In the genomic region with DNA sequence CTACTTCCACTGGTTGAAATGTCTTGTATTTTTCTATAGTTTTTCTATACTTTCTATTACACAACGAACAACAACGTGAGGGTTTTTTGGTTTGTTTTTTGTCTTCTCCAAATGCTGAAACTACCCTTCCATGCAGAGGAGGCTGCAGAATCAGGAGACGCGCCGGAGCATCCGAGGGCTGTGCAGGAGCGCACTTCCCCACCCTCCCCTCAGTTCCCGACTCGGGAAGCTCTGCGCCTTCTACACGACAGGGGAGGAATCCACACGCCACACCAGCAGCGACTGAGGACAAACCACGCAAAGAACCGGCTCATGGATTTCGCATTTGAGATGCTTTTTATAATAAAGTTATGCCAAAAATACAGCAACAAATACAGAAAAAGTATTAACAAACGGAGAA, we compare ENCODE assay signal across 17 cellular contexts. TPM values are rescaled to one million over a fixed set of nuclear protein-coding genes. Genes with fewer than 3 reads are reported as not detected.
DNase-seq lines count a peak whose midpoint lies in the region; ATAC-seq and TF ChIP-seq lines count a peak whose summit lies in the region.
"Had no signal": no experiment of that assay in that cellular context is flagged by ENCODE, and none has a peak within 500 bp of the region (broad histone marks: within the 10 kb centered on the region; RNA-seq: fewer than 3 reads in every experiment).

No MANE protein-coding gene starts in this region.

- no peaks in the 10 kb centered on the region for H3K9me3 Mint-ChIP-seq in CD8-positive, alpha-beta memory T cell
- H3K9me3 Mint-ChIP-seq in activated T-helper 1 cell treated with anti-CD3 and anti-CD28 coated beads, Interleukin-12 subunit alpha, Interleukin-12 subunit beta, Interleukin-2, Interleukin-4 antibody, amounts not matched to agents 30 ng/mL and 10 ng/mL and 1 ng/mL, durations not matched to agents 14 hours and 24 hours and 36 hours: no peaks in the 10 kb centered on the region
- H3K9me3 Mint-ChIP-seq in memory B cell (no peaks in the 10 kb centered on the region), progenitor cell of endocrine pancreas (ENCODE audit: low read depth) (no peaks in the 10 kb centered on the region)
- no peaks in the 10 kb centered on the region for H3K9me3 Mint-ChIP-seq in stimulated activated memory B cell treated with anti-CD40 and anti-IgM and Interleukin-4, amounts not matched to agents 10 μg/mL and 1 μg/mL and 100 μg/mL, for 72 hours

- no peaks in the 10 kb centered on the region for H3K27me3 ChIP-seq in CD8-positive, alpha-beta memory T cell (ENCODE audit: insufficient read depth, low read length, poor library complexity, severe bottlenecking)
- H3K27me3 ChIP-seq: SJSA1 had no signal

- peaks cover 12 to 70% (median 19%) of the 10 kb centered on the region in 3 donors for H3K36me3 Mint-ChIP-seq in CD8-positive, alpha-beta memory T cell
- H3K36me3 Mint-ChIP-seq in activated T-helper 1 cell treated with anti-CD3 and anti-CD28 coated beads, Interleukin-12 subunit alpha, Interleukin-12 subunit beta, Interleukin-2, Interleukin-4 antibody, amounts not matched to agents 30 ng/mL and 10 ng/mL and 1 ng/mL, durations not matched to agents 14 hours and 24 hours and 36 hours (ENCODE audit: low read depth): peaks cover 47% of the 10 kb centered on the region
- H3K36me3 Mint-ChIP-seq in memory B cell: peaks cover 28% of the 10 kb centered on the region
- H3K36me3 Mint-ChIP-seq in stimulated activated memory B cell treated with anti-CD40 and anti-IgM and Interleukin-4, amounts not matched to agents 10 μg/mL and 1 μg/mL and 100 μg/mL, for 72 hours: peaks cover 74% of the 10 kb centered on the region
- peaks cover 26% of the 10 kb centered on the region for H3K36me3 Mint-ChIP-seq in progenitor cell of endocrine pancreas (ENCODE audit: insufficient read depth)

- DNase-seq in CD8-positive, alpha-beta memory T cell: no peak
- no peak for DNase-seq in activated T-helper 1 cell treated with anti-CD3 and anti-CD28 coated beads, Interleukin-12 subunit alpha, Interleukin-12 subunit beta, Interleukin-2, Interleukin-4 antibody, amounts not matched to agents 30 ng/mL and 10 ng/mL and 1 ng/mL, durations not matched to agents 14 hours and 24 hours and 36 hours (ENCODE audit: low spot score)
- DNase-seq in memory B cell (ENCODE audit: low spot score in 2 of 2) (no peak), progenitor cell of endocrine pancreas (ENCODE audit: low spot score, unreplicated experiment) (no peak), SIG-M5 (lab: John Stamatoyannopoulos, UW) (no peak)
- DNase-seq: ACHN, DND-41, GDM1, GOT3, KBM-7, NCI-H1436, NCI-H2029, NCI-H748 treated with DMSO at 0.1 percent for 48 hours, PC-3 had no signal

- H3K36me3 ChIP-seq in CD8-positive, alpha-beta memory T cell (ENCODE audit: insufficient read depth, low read length): peaks cover 4% of the 10 kb centered on the region

- TF ChIP-seq CTCF in progenitor cell of endocrine pancreas (IDR thresholded peaks at IDR 0.05; ENCODE audit: unreplicated experiment): no peak

- CTCF ChIA-PET in CD8-positive, alpha-beta memory T cell (lab: Charles Lee): no interaction called here

- intact Hi-C loops in activated T-helper 1 cell treated with anti-CD3 and anti-CD28 coated beads, Interleukin-12 subunit alpha, Interleukin-12 subunit beta, Interleukin-2, Interleukin-4 antibody, amounts not matched to agents 30 ng/mL and 10 ng/mL and 1 ng/mL, durations not matched to agents 14 hours and 24 hours and 36 hours (cut with micrococcal nuclease): no loop called here

- peaks cover 54% of the 10 kb centered on the region for H3K4me1 ChIP-seq in CD8-positive, alpha-beta memory T cell (ENCODE audit: insufficient read depth, low read length)

- H3K4me1 Mint-ChIP-seq in CD8-positive, alpha-beta memory T cell: peaks cover 72 to 77% (median 76%) of the 10 kb centered on the region in 3 donors
- peaks cover 49% of the 10 kb centered on the region for H3K4me1 Mint-ChIP-seq in activated T-helper 1 cell treated with anti-CD3 and anti-CD28 coated beads, Interleukin-12 subunit alpha, Interleukin-12 subunit beta, Interleukin-2, Interleukin-4 antibody, amounts not matched to agents 30 ng/mL and 10 ng/mL and 1 ng/mL, durations not matched to agents 14 hours and 24 hours and 36 hours (ENCODE audit: low read depth)
- H3K4me1 Mint-ChIP-seq in memory B cell (peaks cover 70% of the 10 kb centered on the region), progenitor cell of endocrine pancreas (ENCODE audit: low read depth) (no peaks in the 10 kb centered on the region)
- H3K4me1 Mint-ChIP-seq in stimulated activated memory B cell treated with anti-CD40 and anti-IgM and Interleukin-4, amounts not matched to agents 10 μg/mL and 1 μg/mL and 100 μg/mL, for 72 hours: peaks cover 90% of the 10 kb centered on the region

- no peaks in the 10 kb centered on the region for H3K9me3 ChIP-seq in CD8-positive, alpha-beta memory T cell (ENCODE audit: low read length)
- H3K9me3 ChIP-seq: SJSA1 had no signal

- H3K4me3 Mint-ChIP-seq in CD8-positive, alpha-beta memory T cell: peak overlapping the region in 4 of 7 donors; percentile 28 to 61 (median 43)
- H3K4me3 Mint-ChIP-seq in activated T-helper 1 cell treated with anti-CD3 and anti-CD28 coated beads, Interleukin-12 subunit alpha, Interleukin-12 subunit beta, Interleukin-2, Interleukin-4 antibody, amounts not matched to agents 30 ng/mL and 10 ng/mL and 1 ng/mL, durations not matched to agents 14 hours and 24 hours and 36 hours: no peak overlapping the region
- H3K4me3 Mint-ChIP-seq in memory B cell: no peak overlapping the region
- no peak overlapping the region for H3K4me3 Mint-ChIP-seq in stimulated activated memory B cell treated with anti-CD40 and anti-IgM and Interleukin-4, amounts not matched to agents 10 μg/mL and 1 μg/mL and 100 μg/mL, for 72 hours
- H3K4me3 Mint-ChIP-seq in progenitor cell of endocrine pancreas (ENCODE audit: low read depth): no peak overlapping the region

- ATAC-seq in memory B cell (ENCODE audit: low read depth): no peak
- ATAC-seq in stimulated activated memory B cell treated with anti-CD40 and anti-IgM and Interleukin-4, amounts not matched to agents 10 μg/mL and 1 μg/mL and 100 μg/mL, for 72 hours: no peak
- ATAC-seq in GM18861 (IDR thresholded peaks at IDR 0.05; ENCODE audit: unreplicated experiment): no peak
- ATAC-seq: PC-3 had no signal

- H3K27me3 Mint-ChIP-seq in CD8-positive, alpha-beta memory T cell: peaks cover 0 to 6% of the 10 kb centered on the region in 2 donors
- no peaks in the 10 kb centered on the region for H3K27me3 Mint-ChIP-seq in activated T-helper 1 cell treated with anti-CD3 and anti-CD28 coated beads, Interleukin-12 subunit alpha, Interleukin-12 subunit beta, Interleukin-2, Interleukin-4 antibody, amounts not matched to agents 30 ng/mL and 10 ng/mL and 1 ng/mL, durations not matched to agents 14 hours and 24 hours and 36 hours (ENCODE audit: insufficient read depth)
- no peaks in the 10 kb centered on the region for H3K27me3 Mint-ChIP-seq in memory B cell
- no peaks in the 10 kb centered on the region for H3K27me3 Mint-ChIP-seq in stimulated activated memory B cell treated with anti-CD40 and anti-IgM and Interleukin-4, amounts not matched to agents 10 μg/mL and 1 μg/mL and 100 μg/mL, for 72 hours
- H3K27me3 Mint-ChIP-seq in progenitor cell of endocrine pancreas: no peaks in the 10 kb centered on the region

- POLR2A ChIA-PET in CD8-positive, alpha-beta memory T cell (lab: Charles Lee): no interaction called here

- no peak overlapping the region for H3K27ac ChIP-seq in CD8-positive, alpha-beta memory T cell (ENCODE audit: low read depth, low read length)
- H3K27ac ChIP-seq: SJSA1 had no signal

- H3K27ac Mint-ChIP-seq in CD8-positive, alpha-beta memory T cell: peak overlapping the region in 6 of 8 donors; percentile 18 to 93 (median 89)
- peak overlapping the region; percentile 43 for H3K27ac Mint-ChIP-seq in activated T-helper 1 cell treated with anti-CD3 and anti-CD28 coated beads, Interleukin-12 subunit alpha, Interleukin-12 subunit beta, Interleukin-2, Interleukin-4 antibody, amounts not matched to agents 30 ng/mL and 10 ng/mL and 1 ng/mL, durations not matched to agents 14 hours and 24 hours and 36 hours
- H3K27ac Mint-ChIP-seq in memory B cell (peak overlapping the region; percentile 95), progenitor cell of endocrine pancreas (no peak overlapping the region)
- peak overlapping the region; percentile 98 for H3K27ac Mint-ChIP-seq in stimulated activated memory B cell treated with anti-CD40 and anti-IgM and Interleukin-4, amounts not matched to agents 10 μg/mL and 1 μg/mL and 100 μg/mL, for 72 hours

- H3K4me3 ChIP-seq in CD8-positive, alpha-beta memory T cell (ENCODE audit: low read length): no peak overlapping the region
- H3K4me3 ChIP-seq: SJSA1 had no signal

RNA-seq across cellular contexts. Expression of a gene that starts 30.9 kb away (rescaled TPM):
- total RNA-seq in CD8-positive, alpha-beta memory T cell: 10 to 100 TPM; 21.0 to 21.7 TPM
- polyA plus RNA-seq in CD8-positive, alpha-beta memory T cell: 16.1 TPM
- total RNA-seq in activated T-helper 1 cell treated with anti-CD3 and anti-CD28 coated beads, Interleukin-12 subunit alpha, Interleukin-12 subunit beta, Interleukin-2, Interleukin-4 antibody, amounts not matched to agents 30 ng/mL and 10 ng/mL and 1 ng/mL, durations not matched to agents 14 hours and 24 hours and 36 hours: 33.0 and 33.7 TPM in 2 replicates
- total RNA-seq in progenitor cell of endocrine pancreas: 31.3 and 33.8 TPM in 2 replicates

Comparison
In these comparisons a context has a peak if more than half of its experiments do, and no peak if none do; other contexts are left out.
1. H3K4me3 Mint-ChIP-seq: peak in CD8-positive, alpha-beta memory T cell (4 of 7); none in activated T-helper 1 cell treated with anti-CD3 and anti-CD28 coated beads, Interleukin-12 subunit alpha, Interleukin-12 subunit beta, Interleukin-2, Interleukin-4 antibody, amounts not matched to agents 30 ng/mL and 10 ng/mL and 1 ng/mL, durations not matched to agents 14 hours and 24 hours and 36 hours (single experiment), memory B cell (single experiment), stimulated activated memory B cell treated with anti-CD40 and anti-IgM and Interleukin-4, amounts not matched to agents 10 μg/mL and 1 μg/mL and 100 μg/mL, for 72 hours (single experiment) and progenitor cell of endocrine pancreas (single experiment).